Comparison of ENCODE assay signal across 1 cellular context in genomic region chr16:2011726-2012125, GRCh38. TPM values are rescaled to one million over a fixed set of nuclear protein-coding genes. Genes with fewer than 3 reads are reported as not detected.
"Had no signal": no experiment of that assay in that cellular context is flagged by ENCODE, and none has a peak within 500 bp of the region (broad histone marks: within the 10 kb centered on the region; RNA-seq: fewer than 3 reads in every experiment).

No MANE protein-coding gene starts in this region.

RNA-seq across cellular contexts. Expression of gene NPW, which starts 7.9 kb away (rescaled TPM):
- total RNA-seq: Right ventricle myocardium inferior had no signal
